1 cellular context compared by ENCODE assay signal in genomic region chr19:47499863-47500830, GRCh38.
TF ChIP-seq lines count a peak whose summit lies in the region.

No MANE protein-coding gene starts in this region.

TF ChIP-seq in H1, 55 proteins besides CTCF, POLR2A, EP300 and RAD21:
- no peak for TF ChIP-seq SIN3A (conservative IDR thresholded peaks at IDR 0.05 in 1 of 2, IDR thresholded peaks at IDR 0.05 in 1 of 2; ENCODE audit: low read depth in 1 of 2, low read length in 2 of 2)
- no peak for TF ChIP-seq TEAD4 (IDR thresholded peaks at IDR 0.05; ENCODE audit: low read depth, low read length)
- no peak for TF ChIP-seq USF2 (IDR thresholded peaks at IDR 0.05; ENCODE audit: low read length)
- TF ChIP-seq MAFK (IDR thresholded peaks at IDR 0.05; ENCODE audit: low read depth, low read length), result no peak
- no peak for TF ChIP-seq CBX5 (IDR thresholded peaks at IDR 0.05; ENCODE audit: low read depth, low read length)
- no peak for TF ChIP-seq NANOG (IDR thresholded peaks at IDR 0.05; ENCODE audit: insufficient read depth, low read depth, low read length, poor library complexity, severe bottlenecking)
- no peak for TF ChIP-seq ASH2L (IDR thresholded peaks at IDR 0.05; ENCODE audit: low read length)
- no peak for TF ChIP-seq EGR1 (IDR thresholded peaks at IDR 0.05; ENCODE audit: borderline replicate concordance, low read depth, low read length)
- no peak for TF ChIP-seq RBBP5 (IDR thresholded peaks at IDR 0.05; ENCODE audit: borderline replicate concordance, low read depth, low read length)
- no peak for TF ChIP-seq SP2 (IDR thresholded peaks at IDR 0.05; ENCODE audit: low read length)
- TF ChIP-seq SIRT6 (IDR thresholded peaks at IDR 0.05; ENCODE audit: low read length), result no peak
- TF ChIP-seq E2F6 (IDR thresholded peaks at IDR 0.05), result no peak
- TF ChIP-seq EZH2 (IDR thresholded peaks at IDR 0.05; ENCODE audit: low read depth, low read length, severe bottlenecking), result no peak
- no peak for TF ChIP-seq CHD2 (IDR thresholded peaks at IDR 0.05; ENCODE audit: low read length)
- no peak for TF ChIP-seq POLR2AphosphoS5 (IDR thresholded peaks at IDR 0.05; ENCODE audit: low read depth, low read length)
- TF ChIP-seq CHD7 (IDR thresholded peaks at IDR 0.05; ENCODE audit: insufficient replicate concordance, low read length), result no peak
- no peak for TF ChIP-seq SAP30 (IDR thresholded peaks at IDR 0.05; ENCODE audit: insufficient read depth, insufficient replicate concordance, low read length)
